ENCODE assay signal across 1 cellular context in the genomic region with DNA sequence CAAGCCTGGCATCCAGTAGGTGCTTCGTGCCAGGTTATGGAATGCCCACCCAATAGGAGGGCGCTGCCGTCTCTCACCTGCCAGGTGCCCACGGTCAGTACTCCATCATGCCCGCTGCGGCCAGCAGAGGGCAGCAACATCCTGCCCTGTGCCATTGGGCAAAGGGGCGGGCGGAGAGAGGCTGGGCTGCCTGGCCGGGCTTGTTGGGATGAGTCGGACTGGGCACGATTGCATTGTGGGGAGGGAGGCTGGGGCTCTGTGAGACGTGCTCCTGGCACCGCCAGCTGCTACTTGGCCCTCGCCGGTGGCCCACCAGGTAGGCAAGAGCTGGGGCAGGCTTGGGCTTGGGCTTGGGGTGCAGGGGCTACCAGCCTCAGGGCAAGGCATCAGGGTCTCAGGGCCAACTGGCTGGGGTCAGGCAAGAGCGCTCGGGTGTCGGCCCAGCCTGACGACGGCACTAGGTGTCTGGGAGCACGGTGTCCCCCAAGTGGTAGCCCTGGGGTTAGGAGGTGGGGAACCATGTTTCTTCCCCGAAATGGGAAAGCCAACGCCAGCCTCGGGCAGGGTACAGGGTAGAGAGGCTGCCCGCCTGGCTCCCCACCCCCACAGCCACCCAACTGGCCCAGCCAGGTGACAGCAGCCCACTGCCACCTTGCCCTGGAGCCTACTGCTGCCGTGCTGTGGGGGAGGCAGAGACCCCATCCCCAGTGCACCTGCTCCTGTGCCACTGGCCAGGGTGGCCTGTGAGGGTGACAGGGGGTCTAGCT.
TF ChIP-seq lines count a peak whose summit lies in the region.

A gene (plus strand): TSS at position 261 of the 767 bp plus-strand sequence. CDS start 1,287 bp downstream, outside the sequence.

TF ChIP-seq in IMR-90, 13 proteins besides CTCF, POLR2A, EP300 and RAD21:
- TF ChIP-seq RCOR1 (IDR thresholded peaks at IDR 0.05; ENCODE audit: insufficient replicate concordance, low read length) = no peak
- TF ChIP-seq MXI1 (IDR thresholded peaks at IDR 0.05; ENCODE audit: borderline replicate concordance, low read depth, low read length) = peak; percentile 56; the same call in 1 of the 2 replicates
- TF ChIP-seq FOS (IDR thresholded peaks at IDR 0.05; ENCODE audit: low read depth, low read length) = no peak
- TF ChIP-seq BHLHE40 (IDR thresholded peaks at IDR 0.05; ENCODE audit: low read depth, low read length) = no peak
- TF ChIP-seq MAZ (IDR thresholded peaks at IDR 0.05; ENCODE audit: borderline replicate concordance, low read depth, low read length) = peak; percentile 77; the same call in 1 of the 2 replicates
- TF ChIP-seq SMC3 (IDR thresholded peaks at IDR 0.05; ENCODE audit: low read depth, low read length) = peak; percentile 67
- TF ChIP-seq, protein P1, sequence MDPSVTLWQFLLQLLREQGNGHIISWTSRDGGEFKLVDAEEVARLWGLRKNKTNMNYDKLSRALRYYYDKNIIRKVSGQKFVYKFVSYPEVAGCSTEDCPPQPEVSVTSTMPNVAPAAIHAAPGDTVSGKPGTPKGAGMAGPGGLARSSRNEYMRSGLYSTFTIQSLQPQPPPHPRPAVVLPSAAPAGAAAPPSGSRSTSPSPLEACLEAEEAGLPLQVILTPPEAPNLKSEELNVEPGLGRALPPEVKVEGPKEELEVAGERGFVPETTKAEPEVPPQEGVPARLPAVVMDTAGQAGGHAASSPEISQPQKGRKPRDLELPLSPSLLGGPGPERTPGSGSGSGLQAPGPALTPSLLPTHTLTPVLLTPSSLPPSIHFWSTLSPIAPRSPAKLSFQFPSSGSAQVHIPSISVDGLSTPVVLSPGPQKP (IDR thresholded peaks at IDR 0.05; ENCODE audit: borderline replicate concordance, low read depth, low read length) = no peak
- 0 out of 2 replicates have a peak, but pooled peaks have one; percentile 11 for TF ChIP-seq CEBPB (IDR thresholded peaks at IDR 0.05; ENCODE audit: low read depth, low read length)
